In the genomic region with DNA sequence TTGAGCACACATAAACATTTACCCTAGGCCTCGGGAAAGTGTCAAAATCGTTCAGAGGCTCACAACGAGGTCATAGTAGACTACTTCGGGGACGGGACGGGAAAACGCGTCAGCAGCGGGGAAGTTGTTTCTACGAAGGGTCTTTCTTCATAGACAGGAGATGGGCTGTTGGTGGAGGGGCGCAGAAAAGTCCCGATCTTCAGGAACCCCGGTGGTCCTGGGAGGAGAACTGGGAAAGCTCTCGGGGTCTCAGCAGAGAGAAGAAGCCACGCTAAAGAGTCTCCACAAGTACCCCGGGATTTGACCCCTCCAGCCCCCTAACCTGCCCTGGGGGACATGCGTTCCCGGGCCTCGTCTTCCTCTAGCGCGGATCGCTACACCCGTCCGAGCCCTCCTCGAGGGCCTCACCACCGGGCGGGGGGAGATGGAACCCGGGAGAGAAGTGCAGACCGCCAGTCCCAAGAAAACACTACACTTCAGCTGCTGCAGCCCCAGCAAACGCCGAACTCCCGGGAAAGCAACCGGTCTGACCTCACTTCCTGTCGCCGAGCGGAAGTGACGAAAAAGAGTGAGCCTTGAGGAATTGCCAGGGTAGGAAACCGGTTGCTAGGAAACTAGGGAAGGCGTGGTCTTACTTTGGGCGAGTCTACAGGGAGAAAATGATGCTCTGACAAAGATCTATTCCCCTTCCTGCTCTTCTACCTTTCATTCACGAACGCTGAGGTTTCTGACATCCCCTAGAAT, we compare ENCODE assay signal across 8 cellular contexts. TPM values are rescaled to one million over a fixed set of nuclear protein-coding genes. Genes with fewer than 3 reads are reported as not detected.
A peak's percentile ranks its signal among the peaks of the same experiment; 100 is the strongest.
DNase-seq lines count a peak whose midpoint lies in the region; FAIRE-seq and TF ChIP-seq lines count a peak whose summit lies in the region.

PIK3R4 (minus strand) TSS at position 534 of the 744 bp plus-strand sequence. CDS start 1,611 bp downstream, outside the sequence.

- intact Hi-C loops in activated naive CD4-positive, alpha-beta T cell treated with anti-CD3 and anti-CD28 coated beads for 36 hours (cut with micrococcal nuclease): loop anchor here (1.0 to 2.0 kb wide), 7 partner anchors 13 to 756 kb away; partner anchors contain the start of genes ASTE1, MRPL3, NEK11 and NUDT16

- no peak within 1 kb of the TSS for H2BK5ac ChIP-seq in neuronal stem cell (ENCODE audit: low read length)

- peaks cover 0 to 7% (median 0%) of the 10 kb centered on the region in 3 experiments for H3K27me3 ChIP-seq in neuronal stem cell (ENCODE audit: control insufficient read depth in 3 of 3, insufficient read depth in 3 of 3, low read depth in 1 of 3, low read length in 3 of 3)

- peaks cover 40% of the 10 kb centered on the region for H3K4me1 Mint-ChIP-seq in activated naive CD4-positive, alpha-beta T cell treated with anti-CD3 and anti-CD28 coated beads for 36 hours (ENCODE audit: low read depth)

- H3K23ac ChIP-seq in neuronal stem cell (ENCODE audit: low read depth, low read length, poor library complexity): no peak within 1 kb of the TSS

- H3K14ac ChIP-seq in neuronal stem cell (ENCODE audit: low read length): no peak within 1 kb of the TSS

- H3K4ac ChIP-seq in neuronal stem cell (ENCODE audit: low read length): no peak within 1 kb of the TSS

- H2BK15ac ChIP-seq in neuronal stem cell (ENCODE audit: low read length): no peak within 1 kb of the TSS

- peaks cover 13% of the 10 kb centered on the region for H3K36me3 Mint-ChIP-seq in activated naive CD4-positive, alpha-beta T cell treated with anti-CD3 and anti-CD28 coated beads for 36 hours (ENCODE audit: low read depth)

- TF ChIP-seq CTCF in HFF-Myc (IDR thresholded peaks at IDR 0.05; ENCODE audit: low read depth, low read length, missing control alignments) (no peak), subcutaneous adipose tissue (IDR thresholded peaks at IDR 0.05; ENCODE audit: low read depth) (no peak)

- no peak within 1 kb of the TSS for H4K8ac ChIP-seq in neuronal stem cell (ENCODE audit: low read depth, low read length)

- DNase-seq in GM03348 (ENCODE audit: low spot score) (peak; percentile 93), HFF-Myc (ENCODE audit: extremely low read depth, low read depth) (peak; percentile 97), NAMALWA (ENCODE audit: low spot score) (peak; percentile 100), SK-N-DZ (ENCODE audit: low spot score) (peak; percentile 99), frontal cortex (ENCODE audit: low spot score in 2 of 2) (peak; percentile 77 to 87), neuronal stem cell (ENCODE audit: low spot score) (peak; percentile 97)
- peak; percentile 98 for DNase-seq in activated naive CD4-positive, alpha-beta T cell treated with anti-CD3 and anti-CD28 coated beads for 36 hours

- no peaks in the 10 kb centered on the region for H3K9me3 Mint-ChIP-seq in activated naive CD4-positive, alpha-beta T cell treated with anti-CD3 and anti-CD28 coated beads for 36 hours

- H3K79me1 ChIP-seq in neuronal stem cell (ENCODE audit: low read depth, low read length): no peaks in the 10 kb centered on the region

- no CpG with 5 or more reads among the region's 42 CpGs for WGBS in neuronal stem cell (ENCODE audit: extremely low coverage in 2 of 2, insufficient read length in 2 of 2, insufficient replicate concordance in 1 of 2), 2 donors

- H3K9ac ChIP-seq in neuronal stem cell (ENCODE audit: low read depth, low read length, poor library complexity): peak within 1 kb of the TSS; percentile 88

- no peaks in the 10 kb centered on the region for H3K9me3 ChIP-seq in neuronal stem cell (replicated peaks in 1 of 2; ENCODE audit: control insufficient read depth in 2 of 2, insufficient read depth in 1 of 2, low read depth in 1 of 2, low read length in 2 of 2)

- CTCF ChIA-PET in activated naive CD4-positive, alpha-beta T cell treated with anti-CD3 and anti-CD28 coated beads for 36 hours (lab: Charles Lee): interaction anchor here (0.6 to 4.3 kb wide), 3 partner anchors 13 to 148 kb away, joined by 5 to 14 read pairs (median 6); partner anchors contain the start of gene ATP2C1

- H2BK12ac ChIP-seq in neuronal stem cell (ENCODE audit: low read length): no peak within 1 kb of the TSS

- H3K18ac ChIP-seq in neuronal stem cell (ENCODE audit: low read length): peak within 1 kb of the TSS; percentile 79

- peak within 1 kb of the TSS; percentile 81 for H3K4me3 Mint-ChIP-seq in activated naive CD4-positive, alpha-beta T cell treated with anti-CD3 and anti-CD28 coated beads for 36 hours

- H2AK5ac ChIP-seq in neuronal stem cell (ENCODE audit: low read depth, low read length): no peak within 1 kb of the TSS

- peak within 1 kb of the TSS; percentile 51 for H3K27ac ChIP-seq in neuronal stem cell (replicated peaks; ENCODE audit: low read length)

- peaks cover 12 to 40% of the 10 kb centered on the region in 2 donors for H3K36me3 ChIP-seq in neuronal stem cell (replicated peaks in 1 of 2; ENCODE audit: control insufficient read depth in 2 of 2, insufficient read depth in 2 of 2, low read length in 2 of 2)

- H2BK120ac ChIP-seq in neuronal stem cell (ENCODE audit: low read depth, low read length): no peak within 1 kb of the TSS

- peaks cover 0 to 5% of the 10 kb centered on the region in 2 donors for H3K4me1 ChIP-seq in neuronal stem cell (ENCODE audit: control insufficient read depth in 2 of 2, insufficient read depth in 1 of 2, low read depth in 1 of 2, low read length in 2 of 2)

- no peaks in the 10 kb centered on the region for H3K27me3 Mint-ChIP-seq in activated naive CD4-positive, alpha-beta T cell treated with anti-CD3 and anti-CD28 coated beads for 36 hours (ENCODE audit: low read depth)

- H4K91ac ChIP-seq in neuronal stem cell (ENCODE audit: low read depth, low read length, poor library complexity): no peak within 1 kb of the TSS

- FAIRE-seq in frontal cortex (lab: Jason Lieb, UNC): peak; percentile 86

- H3K4me3 ChIP-seq in HFF-Myc (replicated peaks; ENCODE audit: low read depth, low read length) (peak within 1 kb of the TSS; percentile 71), neuronal stem cell (ENCODE audit: low read length in 2 of 2) (peak within 1 kb of the TSS; percentile 69 to 96)

- peak within 1 kb of the TSS; percentile 88 for H2AFZ ChIP-seq in neuronal stem cell (ENCODE audit: low read length)

- peak within 1 kb of the TSS; percentile 84 for H3K27ac Mint-ChIP-seq in activated naive CD4-positive, alpha-beta T cell treated with anti-CD3 and anti-CD28 coated beads for 36 hours

- H3K4me2 ChIP-seq in neuronal stem cell (ENCODE audit: insufficient read depth, low read length, poor library complexity, severe bottlenecking): peak within 1 kb of the TSS; percentile 67

RNA-seq across cellular contexts. Expression of gene PIK3R4, which starts in this region (rescaled TPM):
- polyA plus RNA-seq in SK-N-DZ (2014; cell fraction: cytosol; rRNA removed): 28.2 and 35.3 TPM in 2 replicates
- 18.5 and 22.5 TPM in 2 replicates for polyA plus RNA-seq in SK-N-DZ (2014; cell fraction: nucleus; rRNA removed)
- 10 to 100 TPM; 25.8 to 28.6 TPM for total RNA-seq in activated naive CD4-positive, alpha-beta T cell treated with anti-CD3 and anti-CD28 coated beads for 36 hours
- total RNA-seq in frontal cortex (51.0 TPM), subcutaneous adipose tissue (10 to 100 TPM; 25.0 to 51.0 (median 33.2) TPM)
- polyA plus RNA-seq in neuronal stem cell (2013, experiment 1 of 2): 9.9 TPM
- 10.8 TPM for polyA plus RNA-seq in neuronal stem cell (2013, experiment 2 of 2)

Comparison
In these comparisons a context has a peak if more than half of its experiments do, and no peak if none do; other contexts are left out.
1. Peak in every context shown above with its lines: DNase-seq, H3K4me3 ChIP-seq and H3K27ac ChIP-seq.